In the genomic region with DNA sequence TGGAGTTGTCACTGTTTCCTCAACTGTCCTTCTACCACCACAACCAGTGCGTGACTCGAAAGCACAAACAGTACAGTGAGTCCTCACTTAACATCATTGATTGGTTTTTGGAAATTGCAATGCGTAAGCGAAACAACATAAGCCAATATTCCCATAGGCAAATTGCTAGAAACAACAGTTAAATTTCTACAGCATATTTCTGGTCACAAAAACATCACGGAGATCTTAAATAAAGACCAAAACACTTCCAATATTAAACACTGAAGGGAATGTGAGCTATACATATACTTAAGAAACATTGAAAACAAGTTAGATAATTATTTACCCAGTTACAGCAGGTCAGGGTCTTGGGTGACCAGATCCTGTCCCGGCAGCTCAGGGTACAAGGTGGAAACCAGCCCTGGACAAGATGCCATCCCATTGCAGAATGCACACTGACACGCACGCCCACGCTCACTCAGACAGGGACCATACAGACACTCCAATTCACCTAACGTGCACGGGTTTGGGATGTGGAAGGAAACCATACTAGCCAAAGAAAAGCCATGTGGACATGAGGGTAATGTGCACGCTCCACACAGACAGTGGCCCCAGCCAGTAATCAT, we compare ENCODE assay signal across 1 cellular context.
TF ChIP-seq lines count a peak whose summit lies in the region.

No MANE protein-coding gene starts in this region.

TF ChIP-seq in HepG2, 621 proteins besides CTCF, POLR2A, EP300 and RAD21 (continued from another document and continues in another):
- TF ChIP-seq RBFOX2 (IDR thresholded peaks at IDR 0.05; ENCODE audit: low read depth, low read length) (peak; percentile 52), ZNF331 (CRISPR knock-in tag; IDR thresholded peaks at IDR 0.05) (no peak), MIER3 (CRISPR knock-in tag; IDR thresholded peaks at IDR 0.05; ENCODE audit: borderline replicate concordance) (0 out of 2 replicates have a peak, but pooled peaks have one; percentile 21), ZNF160 (CRISPR knock-in tag; IDR thresholded peaks at IDR 0.05) (no peak), MXD4 (CRISPR knock-in tag; IDR thresholded peaks at IDR 0.05) (no peak), PHB2 (IDR thresholded peaks at IDR 0.05; ENCODE audit: partially characterized antibody) (no peak), ELF1 (CRISPR knock-in tag; IDR thresholded peaks at IDR 0.05) (no peak), TBP (CRISPR knock-in tag; IDR thresholded peaks at IDR 0.05) (no peak), ISX (CRISPR knock-in tag; conservative IDR thresholded peaks at IDR 0.05) (no peak), SIX4 (CRISPR knock-in tag; IDR thresholded peaks at IDR 0.05) (no peak), YEATS2 (CRISPR knock-in tag; IDR thresholded peaks at IDR 0.05; ENCODE audit: borderline replicate concordance) (no peak), ZNF180 (CRISPR knock-in tag; IDR thresholded peaks at IDR 0.05; ENCODE audit: borderline replicate concordance, low read depth) (no peak), RNF2 (conservative IDR thresholded peaks at IDR 0.05; ENCODE audit: low read depth) (no peak), IRX3 (CRISPR knock-in tag; IDR thresholded peaks at IDR 0.05; ENCODE audit: borderline replicate concordance, low read depth) (no peak), NR2F1 (CRISPR knock-in tag; IDR thresholded peaks at IDR 0.05) (peak in 1 of 2 experiments; percentile 58; a peak in 1 of 4 replicates), YEATS4 (CRISPR knock-in tag; IDR thresholded peaks at IDR 0.05; ENCODE audit: borderline replicate concordance) (no peak), ZNF713 (CRISPR knock-in tag; IDR thresholded peaks at IDR 0.05) (no peak), ZNF3 (CRISPR knock-in tag; IDR thresholded peaks at IDR 0.05) (no peak), ZNF432 (CRISPR knock-in tag; IDR thresholded peaks at IDR 0.05; ENCODE audit: borderline replicate concordance) (no peak), CCDC6 (CRISPR knock-in tag; IDR thresholded peaks at IDR 0.05) (no peak), HIVEP1 (CRISPR knock-in tag; IDR thresholded peaks at IDR 0.05) (no peak), MTA1 (CRISPR knock-in tag; IDR thresholded peaks at IDR 0.05; ENCODE audit: borderline replicate concordance) (no peak), ZNF766 (CRISPR knock-in tag; IDR thresholded peaks at IDR 0.05; ENCODE audit: borderline replicate concordance) (no peak), KDM1A (CRISPR knock-in tag; IDR thresholded peaks at IDR 0.05) (no peak), MTF1 (CRISPR knock-in tag; IDR thresholded peaks at IDR 0.05) (no peak), ARHGAP35 (CRISPR knock-in tag; IDR thresholded peaks at IDR 0.05; ENCODE audit: borderline replicate concordance) (no peak), ZNF282 (IDR thresholded peaks at IDR 0.05; ENCODE audit: partially characterized antibody) (no peak)
- TF ChIP-seq, protein P1, sequence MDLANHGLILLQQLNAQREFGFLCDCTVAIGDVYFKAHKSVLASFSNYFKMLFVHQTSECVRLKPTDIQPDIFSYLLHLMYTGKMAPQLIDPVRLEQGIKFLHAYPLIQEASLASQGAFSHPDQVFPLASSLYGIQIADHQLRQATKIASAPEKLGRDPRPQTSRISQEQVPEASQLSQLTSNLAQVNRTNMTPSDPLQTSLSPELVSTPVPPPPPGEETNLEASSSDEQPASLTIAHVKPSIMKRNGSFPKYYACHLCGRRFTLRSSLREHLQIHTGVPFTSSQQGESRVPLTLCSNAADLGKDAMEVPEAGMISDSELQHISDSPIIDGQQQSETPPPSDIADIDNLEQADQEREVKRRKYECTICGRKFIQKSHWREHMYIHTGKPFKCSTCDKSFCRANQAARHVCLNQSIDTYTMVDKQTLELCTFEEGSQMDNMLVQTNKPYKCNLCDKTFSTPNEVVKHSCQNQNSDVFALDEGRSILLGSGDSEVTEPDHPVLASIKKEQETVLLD (CRISPR knock-in tag; IDR thresholded peaks at IDR 0.05; ENCODE audit: low read depth), result no peak
- TF ChIP-seq, protein P2, sequence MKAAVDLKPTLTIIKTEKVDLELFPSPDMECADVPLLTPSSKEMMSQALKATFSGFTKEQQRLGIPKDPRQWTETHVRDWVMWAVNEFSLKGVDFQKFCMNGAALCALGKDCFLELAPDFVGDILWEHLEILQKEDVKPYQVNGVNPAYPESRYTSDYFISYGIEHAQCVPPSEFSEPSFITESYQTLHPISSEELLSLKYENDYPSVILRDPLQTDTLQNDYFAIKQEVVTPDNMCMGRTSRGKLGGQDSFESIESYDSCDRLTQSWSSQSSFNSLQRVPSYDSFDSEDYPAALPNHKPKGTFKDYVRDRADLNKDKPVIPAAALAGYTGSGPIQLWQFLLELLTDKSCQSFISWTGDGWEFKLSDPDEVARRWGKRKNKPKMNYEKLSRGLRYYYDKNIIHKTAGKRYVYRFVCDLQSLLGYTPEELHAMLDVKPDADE (CRISPR knock-in tag; IDR thresholded peaks at IDR 0.05), result no peak
- TF ChIP-seq, protein P3, sequence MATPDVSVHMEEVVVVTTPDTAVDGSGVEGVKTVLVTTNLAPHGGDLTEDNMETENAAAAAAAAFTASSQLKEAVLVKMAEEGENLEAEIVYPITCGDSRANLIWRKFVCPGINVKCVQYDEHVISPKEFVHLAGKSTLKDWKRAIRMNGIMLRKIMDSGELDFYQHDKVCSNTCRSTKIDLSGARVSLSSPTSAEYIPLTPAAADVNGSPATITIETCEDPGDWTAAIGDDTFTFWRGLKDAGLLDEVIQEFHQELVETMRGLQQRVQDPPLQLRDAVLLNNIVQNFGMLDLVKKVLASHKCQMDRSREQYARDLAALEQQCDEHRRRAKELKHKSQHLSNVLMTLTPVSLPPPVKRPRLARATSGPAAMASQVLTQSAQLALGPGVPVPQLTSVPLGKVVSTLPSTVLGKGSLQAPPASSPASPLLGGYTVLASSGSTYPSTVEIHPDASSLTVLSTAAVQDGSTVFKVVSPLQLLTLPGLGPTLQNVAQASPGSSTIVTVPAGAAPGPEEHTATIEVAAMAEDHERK (CRISPR knock-in tag; IDR thresholded peaks at IDR 0.05; ENCODE audit: low read depth), result no peak
- TF ChIP-seq, protein P4, sequence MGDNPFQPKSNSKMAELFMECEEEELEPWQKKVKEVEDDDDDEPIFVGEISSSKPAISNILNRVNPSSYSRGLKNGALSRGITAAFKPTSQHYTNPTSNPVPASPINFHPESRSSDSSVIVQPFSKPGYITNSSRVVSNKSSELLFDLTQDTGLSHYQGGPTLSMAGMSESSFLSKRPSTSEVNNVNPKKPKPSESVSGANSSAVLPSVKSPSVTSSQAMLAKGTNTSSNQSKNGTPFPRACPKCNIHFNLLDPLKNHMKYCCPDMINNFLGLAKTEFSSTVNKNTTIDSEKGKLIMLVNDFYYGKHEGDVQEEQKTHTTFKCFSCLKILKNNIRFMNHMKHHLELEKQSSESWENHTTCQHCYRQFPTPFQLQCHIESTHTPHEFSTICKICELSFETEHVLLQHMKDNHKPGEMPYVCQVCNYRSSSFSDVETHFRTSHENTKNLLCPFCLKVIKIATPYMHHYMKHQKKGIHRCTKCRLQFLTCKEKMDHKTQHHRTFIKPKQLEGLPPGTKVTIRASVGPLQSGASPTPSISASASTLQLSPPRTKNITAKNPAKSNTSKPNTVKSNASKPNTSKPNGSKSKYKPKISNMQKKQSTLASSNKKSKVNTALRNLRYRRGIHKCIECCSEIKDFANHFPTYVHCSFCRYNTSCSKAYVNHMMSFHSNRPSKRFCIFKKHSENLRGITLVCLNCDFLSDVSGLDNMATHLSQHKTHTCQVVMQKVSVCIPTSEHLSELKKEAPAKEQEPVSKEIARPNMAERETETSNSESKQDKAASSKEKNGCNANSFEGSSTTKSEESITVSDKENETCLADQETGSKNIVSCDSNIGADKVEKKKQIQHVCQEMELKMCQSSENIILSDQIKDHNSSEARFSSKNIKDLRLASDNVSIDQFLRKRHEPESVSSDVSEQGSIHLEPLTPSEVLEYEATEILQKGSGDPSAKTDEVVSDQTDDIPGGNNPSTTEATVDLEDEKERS (CRISPR knock-in tag; IDR thresholded peaks at IDR 0.05), result no peak
- TF ChIP-seq, protein P5, sequence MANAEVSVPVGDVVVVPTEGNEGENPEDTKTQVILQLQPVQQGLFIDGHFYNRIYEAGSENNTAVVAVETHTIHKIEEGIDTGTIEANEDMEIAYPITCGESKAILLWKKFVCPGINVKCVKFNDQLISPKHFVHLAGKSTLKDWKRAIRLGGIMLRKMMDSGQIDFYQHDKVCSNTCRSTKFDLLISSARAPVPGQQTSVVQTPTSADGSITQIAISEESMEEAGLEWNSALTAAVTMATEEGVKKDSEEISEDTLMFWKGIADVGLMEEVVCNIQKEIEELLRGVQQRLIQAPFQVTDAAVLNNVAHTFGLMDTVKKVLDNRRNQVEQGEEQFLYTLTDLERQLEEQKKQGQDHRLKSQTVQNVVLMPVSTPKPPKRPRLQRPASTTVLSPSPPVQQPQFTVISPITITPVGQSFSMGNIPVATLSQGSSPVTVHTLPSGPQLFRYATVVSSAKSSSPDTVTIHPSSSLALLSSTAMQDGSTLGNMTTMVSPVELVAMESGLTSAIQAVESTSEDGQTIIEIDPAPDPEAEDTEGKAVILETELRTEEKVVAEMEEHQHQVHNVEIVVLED (CRISPR knock-in tag; IDR thresholded peaks at IDR 0.05; ENCODE audit: borderline replicate concordance), result no peak
- TF ChIP-seq, protein P6, sequence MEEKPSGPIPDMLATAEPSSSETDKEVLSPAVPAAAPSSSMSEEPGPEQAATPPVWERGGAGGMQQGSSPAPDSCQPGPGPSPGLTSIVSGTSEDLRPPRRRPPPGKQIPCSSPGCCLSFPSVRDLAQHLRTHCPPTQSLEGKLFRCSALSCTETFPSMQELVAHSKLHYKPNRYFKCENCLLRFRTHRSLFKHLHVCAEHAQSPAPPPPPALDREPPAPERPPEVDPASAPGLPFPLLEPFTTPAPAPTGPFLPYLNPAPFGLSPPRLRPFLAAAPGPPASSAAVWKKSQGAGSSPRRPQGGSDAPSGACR (CRISPR knock-in tag; IDR thresholded peaks at IDR 0.05), result peak; percentile 48; the same call in 1 of the 2 replicates
- TF ChIP-seq, protein P7, sequence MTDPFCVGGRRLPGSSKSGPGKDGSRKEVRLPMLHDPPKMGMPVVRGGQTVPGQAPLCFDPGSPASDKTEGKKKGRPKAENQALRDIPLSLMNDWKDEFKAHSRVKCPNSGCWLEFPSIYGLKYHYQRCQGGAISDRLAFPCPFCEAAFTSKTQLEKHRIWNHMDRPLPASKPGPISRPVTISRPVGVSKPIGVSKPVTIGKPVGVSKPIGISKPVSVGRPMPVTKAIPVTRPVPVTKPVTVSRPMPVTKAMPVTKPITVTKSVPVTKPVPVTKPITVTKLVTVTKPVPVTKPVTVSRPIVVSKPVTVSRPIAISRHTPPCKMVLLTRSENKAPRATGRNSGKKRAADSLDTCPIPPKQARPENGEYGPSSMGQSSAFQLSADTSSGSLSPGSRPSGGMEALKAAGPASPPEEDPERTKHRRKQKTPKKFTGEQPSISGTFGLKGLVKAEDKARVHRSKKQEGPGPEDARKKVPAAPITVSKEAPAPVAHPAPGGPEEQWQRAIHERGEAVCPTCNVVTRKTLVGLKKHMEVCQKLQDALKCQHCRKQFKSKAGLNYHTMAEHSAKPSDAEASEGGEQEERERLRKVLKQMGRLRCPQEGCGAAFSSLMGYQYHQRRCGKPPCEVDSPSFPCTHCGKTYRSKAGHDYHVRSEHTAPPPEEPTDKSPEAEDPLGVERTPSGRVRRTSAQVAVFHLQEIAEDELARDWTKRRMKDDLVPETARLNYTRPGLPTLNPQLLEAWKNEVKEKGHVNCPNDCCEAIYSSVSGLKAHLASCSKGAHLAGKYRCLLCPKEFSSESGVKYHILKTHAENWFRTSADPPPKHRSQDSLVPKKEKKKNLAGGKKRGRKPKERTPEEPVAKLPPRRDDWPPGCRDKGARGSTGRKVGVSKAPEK (CRISPR knock-in tag; IDR thresholded peaks at IDR 0.05; ENCODE audit: borderline replicate concordance), result no peak
- TF ChIP-seq, protein P8, sequence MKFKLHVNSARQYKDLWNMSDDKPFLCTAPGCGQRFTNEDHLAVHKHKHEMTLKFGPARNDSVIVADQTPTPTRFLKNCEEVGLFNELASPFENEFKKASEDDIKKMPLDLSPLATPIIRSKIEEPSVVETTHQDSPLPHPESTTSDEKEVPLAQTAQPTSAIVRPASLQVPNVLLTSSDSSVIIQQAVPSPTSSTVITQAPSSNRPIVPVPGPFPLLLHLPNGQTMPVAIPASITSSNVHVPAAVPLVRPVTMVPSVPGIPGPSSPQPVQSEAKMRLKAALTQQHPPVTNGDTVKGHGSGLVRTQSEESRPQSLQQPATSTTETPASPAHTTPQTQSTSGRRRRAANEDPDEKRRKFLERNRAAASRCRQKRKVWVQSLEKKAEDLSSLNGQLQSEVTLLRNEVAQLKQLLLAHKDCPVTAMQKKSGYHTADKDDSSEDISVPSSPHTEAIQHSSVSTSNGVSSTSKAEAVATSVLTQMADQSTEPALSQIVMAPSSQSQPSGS (CRISPR knock-in tag; IDR thresholded peaks at IDR 0.05), result no peak
- TF ChIP-seq, protein P9, sequence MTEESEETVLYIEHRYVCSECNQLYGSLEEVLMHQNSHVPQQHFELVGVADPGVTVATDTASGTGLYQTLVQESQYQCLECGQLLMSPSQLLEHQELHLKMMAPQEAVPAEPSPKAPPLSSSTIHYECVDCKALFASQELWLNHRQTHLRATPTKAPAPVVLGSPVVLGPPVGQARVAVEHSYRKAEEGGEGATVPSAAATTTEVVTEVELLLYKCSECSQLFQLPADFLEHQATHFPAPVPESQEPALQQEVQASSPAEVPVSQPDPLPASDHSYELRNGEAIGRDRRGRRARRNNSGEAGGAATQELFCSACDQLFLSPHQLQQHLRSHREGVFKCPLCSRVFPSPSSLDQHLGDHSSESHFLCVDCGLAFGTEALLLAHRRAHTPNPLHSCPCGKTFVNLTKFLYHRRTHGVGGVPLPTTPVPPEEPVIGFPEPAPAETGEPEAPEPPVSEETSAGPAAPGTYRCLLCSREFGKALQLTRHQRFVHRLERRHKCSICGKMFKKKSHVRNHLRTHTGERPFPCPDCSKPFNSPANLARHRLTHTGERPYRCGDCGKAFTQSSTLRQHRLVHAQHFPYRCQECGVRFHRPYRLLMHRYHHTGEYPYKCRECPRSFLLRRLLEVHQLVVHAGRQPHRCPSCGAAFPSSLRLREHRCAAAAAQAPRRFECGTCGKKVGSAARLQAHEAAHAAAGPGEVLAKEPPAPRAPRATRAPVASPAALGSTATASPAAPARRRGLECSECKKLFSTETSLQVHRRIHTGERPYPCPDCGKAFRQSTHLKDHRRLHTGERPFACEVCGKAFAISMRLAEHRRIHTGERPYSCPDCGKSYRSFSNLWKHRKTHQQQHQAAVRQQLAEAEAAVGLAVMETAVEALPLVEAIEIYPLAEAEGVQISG (CRISPR knock-in tag; IDR thresholded peaks at IDR 0.05), result no peak
- TF ChIP-seq, protein P10, sequence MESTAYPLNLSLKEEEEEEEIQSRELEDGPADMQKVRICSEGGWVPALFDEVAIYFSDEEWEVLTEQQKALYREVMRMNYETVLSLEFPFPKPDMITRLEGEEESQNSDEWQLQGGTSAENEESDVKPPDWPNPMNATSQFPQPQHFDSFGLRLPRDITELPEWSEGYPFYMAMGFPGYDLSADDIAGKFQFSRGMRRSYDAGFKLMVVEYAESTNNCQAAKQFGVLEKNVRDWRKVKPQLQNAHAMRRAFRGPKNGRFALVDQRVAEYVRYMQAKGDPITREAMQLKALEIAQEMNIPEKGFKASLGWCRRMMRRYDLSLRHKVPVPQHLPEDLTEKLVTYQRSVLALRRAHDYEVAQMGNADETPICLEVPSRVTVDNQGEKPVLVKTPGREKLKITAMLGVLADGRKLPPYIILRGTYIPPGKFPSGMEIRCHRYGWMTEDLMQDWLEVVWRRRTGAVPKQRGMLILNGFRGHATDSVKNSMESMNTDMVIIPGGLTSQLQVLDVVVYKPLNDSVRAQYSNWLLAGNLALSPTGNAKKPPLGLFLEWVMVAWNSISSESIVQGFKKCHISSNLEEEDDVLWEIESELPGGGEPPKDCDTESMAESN (CRISPR knock-in tag; conservative IDR thresholded peaks at IDR 0.05), result no peak
